Comparison of ENCODE assay signal across 13 cellular contexts in the genomic region with DNA sequence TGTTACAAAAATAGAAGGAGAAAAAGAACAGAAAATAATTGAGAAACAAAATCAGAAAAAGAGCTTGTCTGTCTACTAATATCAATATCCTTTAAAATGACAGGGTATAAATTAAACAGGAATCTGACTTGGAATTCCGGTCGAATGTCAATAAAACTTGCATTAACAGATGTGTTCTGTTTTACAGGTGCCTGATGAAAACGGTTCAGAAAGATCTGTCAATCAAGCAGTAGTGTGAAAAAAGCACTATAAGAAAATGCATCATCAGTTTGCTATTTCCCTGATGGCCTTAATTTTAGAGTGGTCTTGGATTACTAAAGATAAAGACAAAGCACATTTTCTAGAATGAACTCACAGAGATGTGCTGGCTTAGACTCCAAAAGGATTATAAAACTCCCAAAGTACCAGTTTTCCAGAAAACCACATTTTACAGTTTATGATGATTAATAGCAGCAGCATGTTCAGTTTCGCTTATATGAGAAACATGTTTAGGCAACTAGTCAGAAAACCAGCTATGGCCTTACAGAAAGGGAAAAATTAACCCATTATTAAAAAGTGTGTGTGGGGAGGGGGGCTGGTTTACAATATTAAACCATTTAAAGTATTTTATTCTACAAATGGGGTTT. TPM values are rescaled to one million over a fixed set of nuclear protein-coding genes. Genes with fewer than 3 reads are reported as not detected.
A peak's percentile ranks its signal among the peaks of the same experiment; 100 is the strongest.
DNase-seq lines count a peak whose midpoint lies in the region; ATAC-seq and TF ChIP-seq lines count a peak whose summit lies in the region.
"Had no signal": no experiment of that assay in that cellular context is flagged by ENCODE, and none has a peak within 500 bp of the region (broad histone marks: within the 10 kb centered on the region; RNA-seq: fewer than 3 reads in every experiment).

No MANE protein-coding gene starts in this region.

- H3K4me1 ChIP-seq in colonic mucosa, result no peaks in the 10 kb centered on the region
- H3K4me1 ChIP-seq: thyroid gland had no signal

- H3K27me3 Mint-ChIP-seq in mesothelial cell of epicardium (ENCODE audit: low read depth), result no peaks in the 10 kb centered on the region

- H3K4me3 Mint-ChIP-seq in mesothelial cell of epicardium, result no peak overlapping the region

- ATAC-seq in GM18502 (IDR thresholded peaks at IDR 0.05; ENCODE audit: poor library complexity, unreplicated experiment) (peak; percentile 39), HG02943 (IDR thresholded peaks at IDR 0.05; ENCODE audit: low read depth, unreplicated experiment) (peak; percentile 18)

- no peaks in the 10 kb centered on the region for H3K36me3 ChIP-seq in colonic mucosa

- no peak overlapping the region for H3K27ac ChIP-seq in colonic mucosa
- H3K27ac ChIP-seq: thyroid gland had no signal

- TF ChIP-seq CTCF in mesothelial cell of epicardium (IDR thresholded peaks at IDR 0.05; ENCODE audit: unreplicated experiment), result no peak
- no peak for TF ChIP-seq CTCF in colonic mucosa (IDR thresholded peaks at IDR 0.05)

- H3K4me3 ChIP-seq in colonic mucosa, result no peak overlapping the region
- H3K4me3 ChIP-seq: thyroid gland had no signal

- H3K27ac Mint-ChIP-seq in mesothelial cell of epicardium, result peak overlapping the region; percentile 30

- no peaks in the 10 kb centered on the region for H3K9me3 ChIP-seq in colonic mucosa
- H3K9me3 ChIP-seq: thyroid gland had no signal

- DNase-seq in amniotic stem cell (lab: John Stamatoyannopoulos, UW) (peak; percentile 28), mesothelial cell of epicardium (ENCODE audit: low spot score in 2 of 2, unreplicated experiment in 2 of 2) (no peak), NCI-H524 treated with DMSO at 0.1 percent for 48 hours (lab: John Stamatoyannopoulos, UW) (no peak), HUDEP-2 (lab: John Stamatoyannopoulos, UW; ENCODE audit: unreplicated experiment in 76 of 76) (no peak), colonic mucosa (no peak), NCI-H1048 (lab: John Stamatoyannopoulos, UW) (no peak)
- DNase-seq: dermis blood vessel endothelial cell; NCI-H774; stimulated activated CD4-positive, alpha-beta T cell treated with anti-CD3 and anti-CD28 coated beads, Interleukin-4, amount 100 ng/mL, for 4 hours; T-helper 1 cell; thyroid gland had no signal

- H3K36me3 Mint-ChIP-seq in mesothelial cell of epicardium, result peaks cover 17% of the 10 kb centered on the region

- H3K9ac ChIP-seq in colonic mucosa (ENCODE audit: low read depth in 2 of 2, low read length in 2 of 2), result no peak overlapping the region

- peaks cover 9% of the 10 kb centered on the region for H3K4me1 Mint-ChIP-seq in mesothelial cell of epicardium

- intact Hi-C loops in colonic mucosa (cut with DNase I), result no loop called here

- no peaks in the 10 kb centered on the region for H3K27me3 ChIP-seq in colonic mucosa
- H3K27me3 ChIP-seq: thyroid gland had no signal

- H3K9me3 Mint-ChIP-seq in mesothelial cell of epicardium, result no peaks in the 10 kb centered on the region

RNA-seq across cellular contexts. Expression of a gene that starts 8.2 kb away (rescaled TPM):
- total RNA-seq in mesothelial cell of epicardium (30.4 to 31.9 TPM (median 31.3 TPM) in 3 replicates), colonic mucosa (10 to 100 TPM; 19.2 to 24.7 TPM)
